Comparison of ENCODE assay signal across 12 cellular contexts in genomic region chr5:14671414-14671813, GRCh38. TPM values are rescaled to one million over a fixed set of nuclear protein-coding genes. Genes with fewer than 3 reads are reported as not detected.
DNase-seq lines count a peak whose midpoint lies in the region; ATAC-seq and TF ChIP-seq lines count a peak whose summit lies in the region.
"Had no signal": no experiment of that assay in that cellular context is flagged by ENCODE, and none has a peak within 500 bp of the region (broad histone marks: within the 10 kb centered on the region; RNA-seq: fewer than 3 reads in every experiment).

No MANE protein-coding gene starts in this region.

- H3K4me3 ChIP-seq in right lobe of liver (no peak overlapping the region), H7 (ENCODE audit: insufficient read depth, low read depth, low read length) (no peak overlapping the region)
- H3K4me3 ChIP-seq: coronary artery had no signal

- H3K36me3 Mint-ChIP-seq in activated naive CD8-positive, alpha-beta T cell treated with anti-CD3 and anti-CD28 coated beads for 36 hours, result peaks cover 72% of the 10 kb centered on the region

- no peak for TF ChIP-seq POLR2A in right lobe of liver (IDR thresholded peaks at IDR 0.05)

- peak overlapping the region; percentile 11 to 63 (median 37) for H3K27ac ChIP-seq in right lobe of liver
- H3K27ac ChIP-seq: 22Rv1, coronary artery had no signal

- peak overlapping the region; percentile 67 for H3K4me3 Mint-ChIP-seq in activated naive CD8-positive, alpha-beta T cell treated with anti-CD3 and anti-CD28 coated beads for 36 hours

- intact Hi-C loops in right lobe of liver (cut with DNase I), result no loop called here

- H3K4me1 Mint-ChIP-seq in activated naive CD8-positive, alpha-beta T cell treated with anti-CD3 and anti-CD28 coated beads for 36 hours, result peaks cover 90% of the 10 kb centered on the region

- H3K27ac Mint-ChIP-seq in activated naive CD8-positive, alpha-beta T cell treated with anti-CD3 and anti-CD28 coated beads for 36 hours, result peak overlapping the region; percentile 93

- 12% methylated on average over 2 of the region's 2 CpGs for WGBS in right lobe of liver (ENCODE audit: insufficient coverage, low coverage, low lambda C conversion rate, missing lambda C conversion rate)

- DNase-seq in DMS 273 (lab: John Stamatoyannopoulos, UW; ENCODE audit: unreplicated experiment) (peak; percentile 23), DMS 273 treated with DMSO at 0.1 percent for 48 hours (lab: John Stamatoyannopoulos, UW) (no peak), right lobe of liver (no peak), H7 (no peak)
- no peak for DNase-seq in activated naive CD8-positive, alpha-beta T cell treated with anti-CD3 and anti-CD28 coated beads for 36 hours
- DNase-seq: NCI-H524 treated with DMSO at 0.1 percent for 48 hours, posterior cingulate gyrus had no signal

- no peaks in the 10 kb centered on the region for H3K27me3 Mint-ChIP-seq in activated naive CD8-positive, alpha-beta T cell treated with anti-CD3 and anti-CD28 coated beads for 36 hours

- TF ChIP-seq CTCF in right lobe of liver (IDR thresholded peaks at IDR 0.05), result no peak

- peak; percentile 21 for ATAC-seq in HG03342 (IDR thresholded peaks at IDR 0.05; ENCODE audit: unreplicated experiment)
- peak in 1 of 4 donors; percentile 56 for ATAC-seq in right lobe of liver
- no peak for ATAC-seq in GM18502 (IDR thresholded peaks at IDR 0.05; ENCODE audit: poor library complexity, unreplicated experiment)
- no peak for ATAC-seq in GM18511 (IDR thresholded peaks at IDR 0.05; ENCODE audit: unreplicated experiment)

- H3K9me3 ChIP-seq in right lobe of liver, result no peaks in the 10 kb centered on the region

- H3K36me3 ChIP-seq in right lobe of liver (no peaks in the 10 kb centered on the region), H7 (replicated peaks; ENCODE audit: control insufficient read depth, insufficient read depth, low read length) (no peaks in the 10 kb centered on the region; the same call in 1 of the 2 replicates)

- H3K4me1 ChIP-seq in right lobe of liver, result peaks cover 0 to 80% (median 25%) of the 10 kb centered on the region in 4 donors

- H3K9me3 Mint-ChIP-seq in activated naive CD8-positive, alpha-beta T cell treated with anti-CD3 and anti-CD28 coated beads for 36 hours, result no peaks in the 10 kb centered on the region

- no peaks in the 10 kb centered on the region for H3K27me3 ChIP-seq in right lobe of liver
- no peaks in the 10 kb centered on the region for H3K27me3 ChIP-seq in H7 (ENCODE audit: control insufficient read depth, insufficient read depth, low read length)

RNA-seq across cellular contexts. Expression of gene OTULIN, which starts 6.9 kb away (rescaled TPM):
- 10 to 100 TPM; 68.9 TPM for total RNA-seq in activated naive CD8-positive, alpha-beta T cell treated with anti-CD3 and anti-CD28 coated beads for 36 hours
- total RNA-seq in right lobe of liver, result 10 to 100 TPM; 25.2 to 34.8 (median 29.2) TPM
- 14.9 and 17.4 TPM in 2 replicates for total RNA-seq in H7 (2014; rRNA removed; shearing (Covaris generic))
